1 cellular context compared by ENCODE assay signal in genomic region chr18:49491534-49491856, GRCh38.
TF ChIP-seq lines count a peak whose summit lies in the region.

No MANE protein-coding gene starts in this region.

TF ChIP-seq in HepG2, 621 proteins besides CTCF, POLR2A, EP300 and RAD21:
- TF ChIP-seq ZHX2 (IDR thresholded peaks at IDR 0.05; ENCODE audit: low read depth) (no peak), ZHX2 (CRISPR knock-in tag; IDR thresholded peaks at IDR 0.05; ENCODE audit: borderline replicate concordance) (no peak), ZNF331 (CRISPR knock-in tag; IDR thresholded peaks at IDR 0.05) (no peak), ZFP91 (CRISPR knock-in tag; IDR thresholded peaks at IDR 0.05; ENCODE audit: borderline replicate concordance) (no peak), ZBTB21 (CRISPR knock-in tag; IDR thresholded peaks at IDR 0.05) (no peak), SIX1 (CRISPR knock-in tag; IDR thresholded peaks at IDR 0.05; ENCODE audit: borderline replicate concordance) (no peak), THAP9 (CRISPR knock-in tag; IDR thresholded peaks at IDR 0.05; ENCODE audit: borderline replicate concordance) (no peak), TOE1 (CRISPR knock-in tag; IDR thresholded peaks at IDR 0.05) (no peak), SMAD9 (CRISPR knock-in tag; IDR thresholded peaks at IDR 0.05) (no peak), CSRNP1 (CRISPR knock-in tag; IDR thresholded peaks at IDR 0.05) (no peak), GZF1 (CRISPR knock-in tag; IDR thresholded peaks at IDR 0.05) (no peak), RFX5 (IDR thresholded peaks at IDR 0.05; ENCODE audit: low read depth, low read length) (no peak), NONO (IDR thresholded peaks at IDR 0.05) (no peak), NONO (CRISPR knock-in tag; conservative IDR thresholded peaks at IDR 0.05) (no peak), HIC2 (CRISPR knock-in tag; IDR thresholded peaks at IDR 0.05; ENCODE audit: low read depth) (no peak), ZSCAN25 (CRISPR knock-in tag; IDR thresholded peaks at IDR 0.05) (no peak), HES4 (CRISPR knock-in tag; IDR thresholded peaks at IDR 0.05; ENCODE audit: borderline replicate concordance) (no peak)
